Comparison of ENCODE assay signal across 11 cellular contexts in the genomic region with DNA sequence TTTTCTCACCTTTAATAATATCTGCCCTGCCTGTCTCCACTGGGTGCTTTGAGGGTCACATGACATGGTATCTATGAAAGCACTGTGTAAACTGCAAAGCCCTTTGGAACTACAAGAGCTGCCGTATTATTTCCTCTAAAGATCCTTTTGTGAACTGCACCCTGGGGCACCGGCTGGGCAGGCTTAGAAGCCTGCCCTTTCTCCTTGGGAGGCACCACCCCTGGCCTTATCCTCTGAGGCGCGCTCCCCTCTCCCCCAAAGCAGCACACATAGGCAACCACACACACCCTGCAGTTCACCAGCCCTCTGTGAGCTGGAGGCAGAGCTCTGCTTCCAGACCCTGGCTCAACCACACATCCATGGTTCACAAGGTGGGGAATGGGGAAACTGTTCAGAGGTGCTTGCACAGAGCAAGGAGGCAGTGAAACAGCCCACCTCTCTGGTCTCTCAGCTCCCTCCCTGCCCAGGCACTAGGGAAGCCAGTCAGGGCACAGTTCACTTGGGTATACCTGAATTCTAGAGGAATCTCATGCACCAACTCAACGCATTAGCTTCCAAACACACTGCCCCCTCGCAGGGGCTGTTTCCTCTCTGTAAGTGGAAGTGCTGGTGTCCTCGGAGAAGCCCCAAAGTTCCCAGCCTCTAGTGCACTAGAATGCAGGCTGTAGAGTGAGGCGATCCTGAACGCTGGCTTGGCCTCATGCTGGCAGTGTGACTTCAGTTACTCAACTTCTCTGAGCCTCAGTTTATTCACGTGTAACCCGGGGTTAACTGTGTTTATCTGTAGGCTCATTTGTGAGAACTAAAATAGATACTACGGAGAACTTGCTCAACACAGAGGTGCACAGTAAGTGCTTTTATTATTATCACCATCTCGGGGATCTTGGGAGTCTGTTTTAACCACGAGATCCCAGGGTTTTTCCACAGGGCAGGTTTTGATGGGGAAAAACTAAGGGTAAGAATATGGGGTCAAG. TPM values are rescaled to one million over a fixed set of nuclear protein-coding genes. Genes with fewer than 3 reads are reported as not detected.
A peak's percentile ranks its signal among the peaks of the same experiment; 100 is the strongest.
DNase-seq lines count a peak whose midpoint lies in the region; ATAC-seq, FAIRE-seq and TF ChIP-seq lines count a peak whose summit lies in the region.
"Had no signal": no experiment of that assay in that cellular context is flagged by ENCODE, and none has a peak within 500 bp of the region (broad histone marks: within the 10 kb centered on the region; RNA-seq: fewer than 3 reads in every experiment).

No MANE protein-coding gene starts in this region.

- H3K27ac ChIP-seq in iPS-18a (ENCODE audit: low read length) (no peak overlapping the region), small intestine (ENCODE audit: low read depth in 1 of 2, low read length in 1 of 2) (peak overlapping the region; percentile 80 to 95), thyroid gland (no peak overlapping the region)
- H3K27ac ChIP-seq: left ventricle myocardium inferior had no signal

- intact Hi-C loops in thyroid gland (cut with DNase I): no loop called here

- H3K4me1 ChIP-seq in iPS-18a (ENCODE audit: control insufficient read depth, low read depth, low read length) (peaks cover 11% of the 10 kb centered on the region), small intestine (ENCODE audit: control insufficient read depth in 2 of 2, insufficient read depth in 1 of 2, low read depth in 1 of 2, low read length in 1 of 2) (peaks cover 8 to 15% of the 10 kb centered on the region in 2 donors), thyroid gland (peaks cover 17 to 24% of the 10 kb centered on the region in 2 donors)

- H3K27me3 Mint-ChIP-seq in activated T-cell treated with anti-CD3 and anti-CD28 coated beads, Interleukin-2, amount 50 U/mL, for 4 hours (ENCODE audit: low read depth): peaks cover 45% of the 10 kb centered on the region
- peaks cover 57% of the 10 kb centered on the region for H3K27me3 Mint-ChIP-seq in activated T-cell treated with anti-CD3 and anti-CD28 coated beads, Interleukin-2, amount 50 U/mL, for 24 hours

- FAIRE-seq in small intestine (lab: Jason Lieb, UNC): no peak

- no peaks in the 10 kb centered on the region for H3K36me3 Mint-ChIP-seq in activated T-cell treated with anti-CD3 and anti-CD28 coated beads, Interleukin-2, amount 50 U/mL, for 4 hours (ENCODE audit: insufficient read depth)
- no peaks in the 10 kb centered on the region for H3K36me3 Mint-ChIP-seq in activated T-cell treated with anti-CD3 and anti-CD28 coated beads, Interleukin-2, amount 50 U/mL, for 24 hours (ENCODE audit: low read depth)

- H3K9me3 ChIP-seq in iPS-18a (ENCODE audit: control insufficient read depth, low read depth, low read length): no peaks in the 10 kb centered on the region
- H3K9me3 ChIP-seq in small intestine (ENCODE audit: control insufficient read depth, low read depth): no peaks in the 10 kb centered on the region
- H3K9me3 ChIP-seq in thyroid gland: no peaks in the 10 kb centered on the region
- H3K9me3 ChIP-seq: left ventricle myocardium inferior had no signal

- no peaks in the 10 kb centered on the region for H3K36me3 ChIP-seq in iPS-18a (ENCODE audit: control insufficient read depth, low read depth, low read length)
- H3K36me3 ChIP-seq in small intestine (ENCODE audit: control insufficient read depth in 2 of 2, insufficient read depth in 2 of 2, low read length in 2 of 2): no peaks in the 10 kb centered on the region
- H3K36me3 ChIP-seq in thyroid gland: no peaks in the 10 kb centered on the region
- H3K36me3 ChIP-seq: left ventricle myocardium inferior had no signal

- H3K4me3 Mint-ChIP-seq in activated T-cell treated with anti-CD3 and anti-CD28 coated beads, Interleukin-2, amount 50 U/mL, for 4 hours: peak overlapping the region; percentile 29
- no peak overlapping the region for H3K4me3 Mint-ChIP-seq in activated T-cell treated with anti-CD3 and anti-CD28 coated beads, Interleukin-2, amount 50 U/mL, for 24 hours

- H3K9me3 Mint-ChIP-seq in activated T-cell treated with anti-CD3 and anti-CD28 coated beads, Interleukin-2, amount 50 U/mL, for 4 hours: no peaks in the 10 kb centered on the region
- H3K9me3 Mint-ChIP-seq in activated T-cell treated with anti-CD3 and anti-CD28 coated beads, Interleukin-2, amount 50 U/mL, for 24 hours: no peaks in the 10 kb centered on the region

- H3K4me1 Mint-ChIP-seq in activated T-cell treated with anti-CD3 and anti-CD28 coated beads, Interleukin-2, amount 50 U/mL, for 4 hours (ENCODE audit: low read depth): peaks cover 11% of the 10 kb centered on the region
- H3K4me1 Mint-ChIP-seq in activated T-cell treated with anti-CD3 and anti-CD28 coated beads, Interleukin-2, amount 50 U/mL, for 24 hours (ENCODE audit: low read depth): peaks cover 16% of the 10 kb centered on the region

- H3K27ac Mint-ChIP-seq in activated T-cell treated with anti-CD3 and anti-CD28 coated beads, Interleukin-2, amount 50 U/mL, for 24 hours: no peak overlapping the region

- TF ChIP-seq CTCF in thyroid gland (IDR thresholded peaks at IDR 0.05): no peak

- no peak for DNase-seq in activated T-cell treated with anti-CD3 and anti-CD28 coated beads, Interleukin-2, amount 50 U/mL, for 4 hours
- DNase-seq in activated T-cell treated with anti-CD3 and anti-CD28 coated beads, Interleukin-2, amount 50 U/mL, for 24 hours: no peak
- peak; percentile 91 for DNase-seq in NCI-H69 (lab: John Stamatoyannopoulos, UW)
- DNase-seq in small intestine: peak; percentile 94
- DNase-seq in thyroid gland: no peak
- DNase-seq in HuH-7.5 (ENCODE audit: low spot score): no peak
- DNase-seq: anterior cingulate cortex; effector memory CD4-positive, alpha-beta T cell; left ventricle myocardium inferior had no signal

- WGBS in small intestine, 3 donors: 24 to 61% (median 37%) methylated on average over 14 of the region's 14 CpGs
- 59 to 61% methylated on average over 12 to 14 of the region's 14 CpGs for WGBS in thyroid gland, 2 donors

- no peak for ATAC-seq in activated T-cell treated with anti-CD3 and anti-CD28 coated beads, Interleukin-2, amount 50 U/mL, for 4 hours
- ATAC-seq in GM21423 (IDR thresholded peaks at IDR 0.05; ENCODE audit: unreplicated experiment): no peak

- peak overlapping the region; percentile 22 for H3K4me3 ChIP-seq in iPS-18a (ENCODE audit: low read length)
- no peak overlapping the region for H3K4me3 ChIP-seq in small intestine (ENCODE audit: low read depth in 1 of 2, low read length in 2 of 2)
- H3K4me3 ChIP-seq in thyroid gland (replicated peaks in 1 of 3): no peak overlapping the region

- H3K27me3 ChIP-seq in iPS-18a (ENCODE audit: control insufficient read depth, insufficient read depth, low read length): peaks cover 39% of the 10 kb centered on the region
- H3K27me3 ChIP-seq in small intestine (ENCODE audit: control insufficient read depth in 2 of 2, insufficient read depth in 2 of 2, low read length in 2 of 2): peaks cover 0 to 3% of the 10 kb centered on the region in 2 donors
- H3K27me3 ChIP-seq in thyroid gland: no peaks in the 10 kb centered on the region

- H3K9ac ChIP-seq in iPS-18a (ENCODE audit: low read length): no peak overlapping the region

- TF ChIP-seq POLR2A in thyroid gland (IDR thresholded peaks at IDR 0.05): no peak

RNA-seq across cellular contexts. Expression of gene SIGLEC15, which starts 11.1 kb away (rescaled TPM):
- total RNA-seq in activated T-cell treated with anti-CD3 and anti-CD28 coated beads, Interleukin-2, amount 50 U/mL, for 4 hours: not detected
- polyA plus RNA-seq in small intestine: 1 to 10 TPM; 1.4 to 8.6 (median 2.2) TPM
- total RNA-seq in thyroid gland: 1 to 10 TPM in 1 of 4 donors, under 1 TPM in 2, not detected in 1; 0.33 to 4.0 (median 0.54) TPM

Comparison
In these comparisons a context has a peak if more than half of its experiments do, and no peak if none do; other contexts are left out.
1. DNase-seq: peak in NCI-H69 (single experiment) and small intestine (single experiment); none in activated T-cell treated with anti-CD3 and anti-CD28 coated beads, Interleukin-2, amount 50 U/mL, for 4 hours (single experiment), activated T-cell treated with anti-CD3 and anti-CD28 coated beads, Interleukin-2, amount 50 U/mL, for 24 hours (single experiment), thyroid gland (0 of 2) and HuH-7.5 (single experiment).
2. H3K27ac ChIP-seq: peak in small intestine (2 of 2); none in iPS-18a (single experiment) and thyroid gland (0 of 3).